8 cellular contexts compared by ENCODE assay signal in genomic region chr11:14644396-14645246, GRCh38. TPM values are rescaled to one million over a fixed set of nuclear protein-coding genes. Genes with fewer than 3 reads are reported as not detected.
DNase-seq lines count a peak whose midpoint lies in the region; ATAC-seq and TF ChIP-seq lines count a peak whose summit lies in the region.

No MANE protein-coding gene starts in this region.

- no peaks in the 10 kb centered on the region for H3K36me3 Mint-ChIP-seq in natural killer cell

- H3K9me3 Mint-ChIP-seq in natural killer cell = no peaks in the 10 kb centered on the region

- H3K4me1 Mint-ChIP-seq in natural killer cell = peaks cover 21 to 31% of the 10 kb centered on the region in 2 donors

- WGBS in transverse colon (ENCODE audit: low coverage in 1 of 2), 2 donors = 1% methylated on average over 9 to 48 of the region's 56 CpGs

- ATAC-seq in HG02798 (IDR thresholded peaks at IDR 0.05; ENCODE audit: poor library complexity, unreplicated experiment) = peak; percentile 48
- peak; percentile 40 to 59 (median 56) for ATAC-seq in natural killer cell

- DNase-seq in NCI-H1694 (lab: John Stamatoyannopoulos, UW) (peak; percentile 13), NCI-H1694 treated with DMSO at 0.1 percent for 48 hours (lab: John Stamatoyannopoulos, UW) (no peak), NCI-H2227 treated with DMSO at 0.1 percent for 48 hours (lab: John Stamatoyannopoulos, UW) (peak; percentile 24), erythroblast (lab: John Stamatoyannopoulos, UW) (peak; percentile 68 to 78), natural killer cell (peak; percentile 37), transverse colon (peak; percentile 43)
- peak; percentile 77 for DNase-seq in activated CD8-positive, alpha-beta memory T cell treated with anti-CD3 and anti-CD28 coated beads, Interleukin-2, amount 50 U/mL, for 48 hours

- peak overlapping the region; percentile 91 to 96 (median 92) for H3K27ac ChIP-seq in transverse colon

- no peak for TF ChIP-seq EP300 in transverse colon (IDR thresholded peaks at IDR 0.05; ENCODE audit: low read depth)

- H3K27me3 Mint-ChIP-seq in natural killer cell (ENCODE audit: low read depth in 2 of 2) = peaks cover 11 to 46% of the 10 kb centered on the region in 2 donors

- H3K9me3 ChIP-seq in transverse colon = no peaks in the 10 kb centered on the region

- TF ChIP-seq CTCF in natural killer cell (IDR thresholded peaks at IDR 0.05) (no peak), transverse colon (IDR thresholded peaks at IDR 0.05) (peak in 1 of 5 experiments; percentile 42)

- H3K4me3 Mint-ChIP-seq in natural killer cell = peak overlapping the region; percentile 65

- peaks cover 9 to 60% (median 28%) of the 10 kb centered on the region in 4 donors for H3K4me1 ChIP-seq in transverse colon

- intact Hi-C loops in natural killer cell (cut with micrococcal nuclease) = loop anchor here (1.0 to 5.0 kb wide), 5 partner anchors 66 to 248 kb away; partner anchors contain the start of genes CYP2R1 and PSMA1
- intact Hi-C loops in transverse colon (cut with DNase I; ENCODE audit: low total_unique reads) = loop anchor here (5.0 kb wide), 2 partner anchors 97 to 123 kb away; no protein-coding TSS in a partner anchor

- peak overlapping the region; percentile 64 to 88 (median 74) for H3K4me3 ChIP-seq in transverse colon

- no peaks in the 10 kb centered on the region for H3K36me3 ChIP-seq in transverse colon

- H3K27ac Mint-ChIP-seq in natural killer cell = peak overlapping the region in 1 of 2 donors; percentile 86

- no peak for TF ChIP-seq POLR2A in erythroblast (IDR thresholded peaks at IDR 0.05; ENCODE audit: low read length)
- TF ChIP-seq POLR2A in transverse colon (IDR thresholded peaks at IDR 0.05) = no peak

- H3K27me3 ChIP-seq in transverse colon = no peaks in the 10 kb centered on the region

- in situ Hi-C loops in transverse colon (cut with MboI; ENCODE audit: low pct_ligation_motif_present in 1 of 4, low pct_unique_long_range_greater_than_20kb in 1 of 4, low sequenced_read_pairs in 3 of 4) = loop anchor here in 3 of 4 donors (10.0 to 25.0 kb wide), 5 partner anchors 90 to 250 kb away; partner anchors contain the start of gene CYP2R1 (in 3 of the 3)

RNA-seq across cellular contexts. Expression of gene PDE3B, which starts 1.0 kb away (rescaled TPM):
- total RNA-seq in natural killer cell (10 to 100 TPM; 18.2 to 42.3 (median 34.5) TPM), transverse colon (10 to 100 TPM; 48.1 to 91.1 (median 66.1) TPM)
